ENCODE assay signal across 25 cellular contexts in the genomic region with DNA sequence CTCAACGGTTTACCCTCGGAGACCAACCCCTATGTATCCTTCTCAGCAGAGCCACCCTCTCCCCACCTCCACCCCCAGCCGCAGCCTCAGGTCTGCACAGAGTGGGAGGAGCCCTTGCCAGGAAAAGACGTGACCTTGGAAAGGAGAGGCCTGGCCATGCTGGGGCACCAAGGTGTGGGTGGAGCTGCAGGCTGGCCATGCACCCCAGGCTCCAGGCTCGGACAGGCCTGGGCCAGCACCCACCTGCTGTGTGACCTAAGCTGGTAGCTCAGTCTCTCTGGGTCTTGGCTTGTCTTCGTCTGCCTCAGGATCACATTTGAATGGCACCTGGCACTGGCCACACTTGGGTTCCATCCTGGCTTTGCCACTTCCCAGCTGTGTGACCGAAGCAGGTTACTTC. TPM values are rescaled to one million over a fixed set of nuclear protein-coding genes. Genes with fewer than 3 reads are reported as not detected.
DNase-seq lines count a peak whose midpoint lies in the region; ATAC-seq and TF ChIP-seq lines count a peak whose summit lies in the region.
"Had no signal": no experiment of that assay in that cellular context is flagged by ENCODE, and none has a peak within 500 bp of the region (broad histone marks: within the 10 kb centered on the region; RNA-seq: fewer than 3 reads in every experiment).

No MANE protein-coding gene starts in this region.

- ATAC-seq in left lobe of liver: no peak
- ATAC-seq: HCT116; Panc1; stimulated activated naive B cell treated with anti-CD40 and anti-IgM and Interleukin-4, amounts not matched to agents 10 μg/mL and 1 μg/mL and 100 μg/mL, for 72 hours had no signal

- intact Hi-C loops in sigmoid colon (cut with DNase I): no loop called here

- DNase-seq in WERI-Rb-1 (no peak), ecto neural progenitor cell (ENCODE audit: low spot score) (peak; percentile 23), left lobe of liver (ENCODE audit: low spot score) (peak; percentile 42), sigmoid colon (peak; percentile 53), NCI-H1694 (lab: John Stamatoyannopoulos, UW) (no peak), endothelial cell (ENCODE audit: low spot score) (no peak)
- no peak for DNase-seq in stimulated activated CD8-positive, alpha-beta memory T cell treated with anti-CD3 and anti-CD28 coated beads, Interleukin-4, amount 100 ng/mL, for 48 hours
- DNase-seq: activated CD4-positive, alpha-beta memory T cell treated with anti-CD3 and anti-CD28 coated beads, Interleukin-2, amount 10 ng/mL, durations not matched to agents 7 days and 5 days; activated CD4-positive, alpha-beta T cell treated with anti-CD3 and anti-CD28 coated beads for 1 hour; activated effector memory CD4-positive, alpha-beta T cell treated with anti-CD3 and anti-CD28 coated beads, Interleukin-2, amount 50 U/mL, for 16 hours; DMS79 treated with DMSO at 0.1 percent for 48 hours; effector CD8-positive, alpha-beta T cell; erythroblast; naive B cell; NCI-H1105; NCI-H2029 treated with DMSO at 0.1 percent for 48 hours; NCI-H526; SJCRH30; stimulated activated CD4-positive, alpha-beta T cell treated with anti-CD3 and anti-CD28 coated beads, Interleukin-4, amount 100 ng/mL, for 4 hours; stimulated activated naive B cell treated with anti-CD40 and anti-IgM and Interleukin-4, amounts not matched to agents 10 μg/mL and 1 μg/mL and 100 μg/mL, for 72 hours had no signal

- no peaks in the 10 kb centered on the region for H3K4me1 Mint-ChIP-seq in endothelial cell (ENCODE audit: unreplicated experiment)
- H3K4me1 Mint-ChIP-seq: activated CD4-positive, alpha-beta memory T cell treated with anti-CD3 and anti-CD28 coated beads, Interleukin-2, amount 10 ng/mL, durations not matched to agents 7 days and 5 days had no signal

- no peak for TF ChIP-seq POLR2A in sigmoid colon (IDR thresholded peaks at IDR 0.05)

- TF ChIP-seq CTCF in WERI-Rb-1 (IDR thresholded peaks at IDR 0.05; ENCODE audit: low read depth, low read length) (no peak), sigmoid colon (IDR thresholded peaks at IDR 0.05) (no peak), endothelial cell (IDR thresholded peaks at IDR 0.05; ENCODE audit: unreplicated experiment) (no peak)

- peaks cover 0 to 21% (median 6%) of the 10 kb centered on the region in 4 donors for H3K4me1 ChIP-seq in sigmoid colon
- H3K4me1 ChIP-seq: SJCRH30 had no signal

- no peak overlapping the region for H3K4me3 Mint-ChIP-seq in endothelial cell (ENCODE audit: unreplicated experiment)
- H3K4me3 Mint-ChIP-seq: activated CD4-positive, alpha-beta memory T cell treated with anti-CD3 and anti-CD28 coated beads, Interleukin-2, amount 10 ng/mL, durations not matched to agents 7 days and 5 days; stimulated activated naive B cell treated with anti-CD40 and anti-IgM and Interleukin-4, amounts not matched to agents 10 μg/mL and 1 μg/mL and 100 μg/mL, for 72 hours had no signal

- no peak overlapping the region for H3K27ac Mint-ChIP-seq in endothelial cell (ENCODE audit: unreplicated experiment)
- H3K27ac Mint-ChIP-seq: activated CD4-positive, alpha-beta memory T cell treated with anti-CD3 and anti-CD28 coated beads, Interleukin-2, amount 10 ng/mL, durations not matched to agents 7 days and 5 days; naive B cell; stimulated activated naive B cell treated with anti-CD40 and anti-IgM and Interleukin-4, amounts not matched to agents 10 μg/mL and 1 μg/mL and 100 μg/mL, for 72 hours had no signal

- H3K4me3 ChIP-seq in WERI-Rb-1 (ENCODE audit: low read depth, low read length) (no peak overlapping the region), sigmoid colon (no peak overlapping the region)
- H3K4me3 ChIP-seq: SJCRH30 had no signal

- no peaks in the 10 kb centered on the region for H3K9me3 Mint-ChIP-seq in endothelial cell (ENCODE audit: unreplicated experiment)
- H3K9me3 Mint-ChIP-seq: activated CD4-positive, alpha-beta memory T cell treated with anti-CD3 and anti-CD28 coated beads, Interleukin-2, amount 10 ng/mL, durations not matched to agents 7 days and 5 days; stimulated activated naive B cell treated with anti-CD40 and anti-IgM and Interleukin-4, amounts not matched to agents 10 μg/mL and 1 μg/mL and 100 μg/mL, for 72 hours had no signal

- 86 to 92% methylated on average over 7 of the region's 7 CpGs for WGBS in sigmoid colon, 2 donors

- H3K27me3 Mint-ChIP-seq in endothelial cell (ENCODE audit: unreplicated experiment): peaks cover 11% of the 10 kb centered on the region
- H3K27me3 Mint-ChIP-seq: activated CD4-positive, alpha-beta memory T cell treated with anti-CD3 and anti-CD28 coated beads, Interleukin-2, amount 10 ng/mL, durations not matched to agents 7 days and 5 days; naive B cell; stimulated activated naive B cell treated with anti-CD40 and anti-IgM and Interleukin-4, amounts not matched to agents 10 μg/mL and 1 μg/mL and 100 μg/mL, for 72 hours had no signal

- H3K36me3 Mint-ChIP-seq in endothelial cell (ENCODE audit: low read depth, unreplicated experiment): peaks cover 56% of the 10 kb centered on the region

- H3K27ac ChIP-seq in WERI-Rb-1 (peak overlapping the region; percentile 89), sigmoid colon (no peak overlapping the region)
- H3K27ac ChIP-seq: C4-2B, SJCRH30 had no signal

- TF ChIP-seq EP300 in sigmoid colon (IDR thresholded peaks at IDR 0.05): no peak

- H3K27me3 ChIP-seq in WERI-Rb-1 (ENCODE audit: insufficient read depth, low read depth, severe bottlenecking) (no peaks in the 10 kb centered on the region), sigmoid colon (no peaks in the 10 kb centered on the region)
- H3K27me3 ChIP-seq: SJCRH30 had no signal

- H3K36me3 ChIP-seq in WERI-Rb-1 (peaks cover 88% of the 10 kb centered on the region), sigmoid colon (peaks cover 22 to 71% (median 52%) of the 10 kb centered on the region in 4 donors)

- no peaks in the 10 kb centered on the region for H3K9me3 ChIP-seq in WERI-Rb-1 (ENCODE audit: severe bottlenecking)
- no peaks in the 10 kb centered on the region for H3K9me3 ChIP-seq in sigmoid colon
- H3K9me3 ChIP-seq: SJCRH30 had no signal

RNA-seq across cellular contexts. Expression of a gene that starts 29.5 kb away (rescaled TPM):
- total RNA-seq in left lobe of liver (0.55 TPM), sigmoid colon (1 to 10 TPM; 3.5 to 6.1 (median 5.2) TPM), endothelial cell (ENCODE audit: unreplicated experiment) (13.3 TPM)
- polyA plus RNA-seq in sigmoid colon: 1 to 10 TPM in 2 of 3 donors, under 1 TPM in 1; 0.69 to 2.4 (median 1.9) TPM
- total RNA-seq: activated CD4-positive, alpha-beta memory T cell treated with anti-CD3 and anti-CD28 coated beads, Interleukin-2, amount 10 ng/mL, durations not matched to agents 7 days and 5 days; M059J had no signal

RNA-seq across cellular contexts. Expression of a gene that starts 37.0 kb away (rescaled TPM):
- total RNA-seq in left lobe of liver (35.5 TPM), sigmoid colon (10 to 100 TPM; 37.1 to 61.5 (median 46.5) TPM), endothelial cell (ENCODE audit: unreplicated experiment) (66.7 TPM)
- 10 to 100 TPM; 27.6 to 62.3 (median 37.7) TPM for polyA plus RNA-seq in sigmoid colon

RNA-seq across cellular contexts. Expression of a gene that starts 44.9 kb away (rescaled TPM):
- not detected for total RNA-seq in left lobe of liver
- total RNA-seq in sigmoid colon: under 1 TPM in 3 of 4 donors, not detected in 1; 0.27 to 0.36 (median 0.28) TPM
- under 1 TPM in 2 of 3 donors, not detected in 1; 0.23 to 0.25 TPM for polyA plus RNA-seq in sigmoid colon
- total RNA-seq in endothelial cell (ENCODE audit: unreplicated experiment): 0.41 TPM
- total RNA-seq: activated CD4-positive, alpha-beta memory T cell treated with anti-CD3 and anti-CD28 coated beads, Interleukin-2, amount 10 ng/mL, durations not matched to agents 7 days and 5 days; M059J; omental fat pad had no signal

Comparison
In these comparisons a context has a peak if more than half of its experiments do, and no peak if none do; other contexts are left out.
1. DNase-seq: peak in ecto neural progenitor cell (single experiment), left lobe of liver (single experiment) and sigmoid colon (single experiment); none in WERI-Rb-1 (single experiment), stimulated activated CD8-positive, alpha-beta memory T cell treated with anti-CD3 and anti-CD28 coated beads, Interleukin-4, amount 100 ng/mL, for 48 hours (single experiment), NCI-H1694 (single experiment) and endothelial cell (single experiment).